In the genomic region with DNA sequence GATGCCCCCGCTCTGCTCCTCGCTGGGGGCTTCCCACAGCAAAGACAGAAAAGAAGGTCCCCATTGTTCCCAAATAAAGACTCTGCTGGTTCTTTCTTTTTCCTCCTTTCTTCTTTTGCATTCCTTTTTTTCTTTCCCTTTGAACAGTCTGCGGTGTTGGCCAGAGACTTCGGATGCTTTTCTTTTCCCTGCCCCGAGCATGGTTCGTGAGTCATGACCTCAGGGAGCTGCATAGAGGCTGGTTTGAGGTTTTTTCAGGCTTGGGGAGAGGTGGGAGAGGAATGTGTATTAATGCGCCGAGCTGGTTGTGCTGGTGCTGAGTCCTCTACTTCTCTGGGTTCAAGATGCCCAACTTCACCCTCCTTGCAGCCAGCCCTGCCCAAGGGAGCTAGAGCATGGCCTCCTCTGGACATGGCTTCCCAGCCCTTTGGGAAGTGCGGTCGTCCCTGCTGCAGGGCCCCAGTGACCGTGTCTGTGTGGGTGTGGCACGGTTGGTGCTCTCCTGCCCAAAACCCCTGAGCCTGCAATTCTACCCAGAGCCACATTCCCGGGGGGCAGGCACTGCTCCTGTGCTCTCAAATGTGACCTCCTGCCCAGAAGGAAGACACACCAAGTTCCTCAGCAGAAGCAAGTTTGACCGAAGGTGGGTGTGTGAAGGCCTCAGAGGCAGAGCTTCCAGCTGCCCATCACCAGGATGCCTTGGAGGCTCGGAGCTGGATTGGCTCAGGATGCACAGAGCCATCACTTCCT, we compare ENCODE assay signal across 14 cellular contexts. TPM values are rescaled to one million over a fixed set of nuclear protein-coding genes. Genes with fewer than 3 reads are reported as not detected.
A peak's percentile ranks its signal among the peaks of the same experiment; 100 is the strongest.
DNase-seq lines count a peak whose midpoint lies in the region; ATAC-seq and TF ChIP-seq lines count a peak whose summit lies in the region.
"Had no signal": no experiment of that assay in that cellular context is flagged by ENCODE, and none has a peak within 500 bp of the region (broad histone marks: within the 10 kb centered on the region; RNA-seq: fewer than 3 reads in every experiment).

No MANE protein-coding gene starts in this region.

- DNase-seq in Right ventricle myocardium inferior (ENCODE audit: missing footprints) = peak; percentile 39
- DNase-seq in left ventricle myocardium inferior = no peak
- peak; percentile 91 for DNase-seq in amniotic epithelial cell (ENCODE audit: low read depth)
- DNase-seq in foreskin melanocyte = peak; percentile 38
- no peak for DNase-seq in suprapubic skin (ENCODE audit: low spot score in 2 of 2)
- no peak for DNase-seq in body of pancreas
- no peak for DNase-seq in activated naive CD4-positive, alpha-beta T cell (lab: John Stamatoyannopoulos, UW)
- DNase-seq in NCI-H2107 treated with DMSO at 0.1 percent for 48 hours (lab: John Stamatoyannopoulos, UW; ENCODE audit: unreplicated experiment) = no peak
- DNase-seq: immature natural killer cell, NCI-H1694 treated with DMSO at 0.1 percent for 48 hours, stomach had no signal

- TF ChIP-seq CTCF in left ventricle myocardium inferior (IDR thresholded peaks at IDR 0.05; ENCODE audit: borderline replicate concordance) (no peak), suprapubic skin (IDR thresholded peaks at IDR 0.05) (no peak), body of pancreas (IDR thresholded peaks at IDR 0.05) (no peak)

- TF ChIP-seq EP300 in suprapubic skin (IDR thresholded peaks at IDR 0.05) = no peak

- intact Hi-C loops in Right ventricle myocardium inferior (cut with DNase I) (no loop called here), left ventricle myocardium inferior (cut with micrococcal nuclease) (no loop called here), body of pancreas (cut with DNase I) (no loop called here)

- H3K27ac ChIP-seq in left ventricle myocardium inferior (replicated peaks) (no peak overlapping the region), suprapubic skin (no peak overlapping the region), body of pancreas (no peak overlapping the region)
- H3K27ac ChIP-seq: neutrophil, Peyer's patch, stomach had no signal

- no peak for TF ChIP-seq POLR2A in suprapubic skin (IDR thresholded peaks at IDR 0.05)
- TF ChIP-seq POLR2A in body of pancreas (IDR thresholded peaks at IDR 0.05) = no peak

- H3K36me3 ChIP-seq in left ventricle myocardium inferior = no peaks in the 10 kb centered on the region
- H3K36me3 ChIP-seq in suprapubic skin = no peaks in the 10 kb centered on the region
- no peaks in the 10 kb centered on the region for H3K36me3 ChIP-seq in body of pancreas (replicated peaks in 1 of 2; ENCODE audit: insufficient read depth in 1 of 2, low read depth in 2 of 2)
- H3K36me3 ChIP-seq: neutrophil, Peyer's patch, stomach had no signal

- ATAC-seq in Right ventricle myocardium inferior (no peak), body of pancreas (no peak)
- ATAC-seq: activated CD4-positive, CD25-positive, alpha-beta regulatory T cell treated with anti-CD3 and anti-CD28 coated beads, Interleukin-2, amount 50 U/mL, for 24 hours had no signal

- H3K9me3 ChIP-seq in left ventricle myocardium inferior (replicated peaks) (no peaks in the 10 kb centered on the region), suprapubic skin (no peaks in the 10 kb centered on the region), body of pancreas (no peaks in the 10 kb centered on the region)
- H3K9me3 ChIP-seq: neutrophil, Peyer's patch, stomach had no signal

- WGBS in suprapubic skin = 55% methylated on average over 11 of the region's 15 CpGs
- WGBS in body of pancreas, 2 donors = 76 to 83% methylated on average over 11 to 15 of the region's 15 CpGs

- peaks cover 18% of the 10 kb centered on the region for H3K27me3 ChIP-seq in left ventricle myocardium inferior (ENCODE audit: low read depth)
- H3K27me3 ChIP-seq in suprapubic skin = peaks cover 8% of the 10 kb centered on the region
- no peaks in the 10 kb centered on the region for H3K27me3 ChIP-seq in body of pancreas
- H3K27me3 ChIP-seq: neutrophil, Peyer's patch had no signal

- no peaks in the 10 kb centered on the region for H3K4me1 ChIP-seq in left ventricle myocardium inferior
- peaks cover 5% of the 10 kb centered on the region for H3K4me1 ChIP-seq in suprapubic skin
- H3K4me1 ChIP-seq in body of pancreas = no peaks in the 10 kb centered on the region
- H3K4me1 ChIP-seq: stomach had no signal

- H3K4me3 ChIP-seq in left ventricle myocardium inferior (no peak overlapping the region), suprapubic skin (no peak overlapping the region), body of pancreas (no peak overlapping the region)
- H3K4me3 ChIP-seq: Peyer's patch, stomach had no signal

RNA-seq across cellular contexts. Expression of a gene that starts 9.0 kb away (rescaled TPM):
- total RNA-seq in Right ventricle myocardium inferior = 4.1 TPM
- 5.3 TPM for total RNA-seq in left ventricle myocardium inferior
- total RNA-seq in suprapubic skin = 100 to 1,000 TPM; 108 to 378 (median 134) TPM
- 10 to 100 TPM; 28.8 to 39.9 TPM for total RNA-seq in body of pancreas

Comparison
In these comparisons a context has a peak if more than half of its experiments do, and no peak if none do; other contexts are left out.
1. DNase-seq: peak in Right ventricle myocardium inferior (single experiment), amniotic epithelial cell (single experiment) and foreskin melanocyte (single experiment); none in left ventricle myocardium inferior (single experiment), suprapubic skin (0 of 2), body of pancreas (0 of 4), activated naive CD4-positive, alpha-beta T cell (0 of 4) and NCI-H2107 treated with DMSO at 0.1 percent for 48 hours (single experiment).